1 cellular context compared by ENCODE assay signal in the genomic region with DNA sequence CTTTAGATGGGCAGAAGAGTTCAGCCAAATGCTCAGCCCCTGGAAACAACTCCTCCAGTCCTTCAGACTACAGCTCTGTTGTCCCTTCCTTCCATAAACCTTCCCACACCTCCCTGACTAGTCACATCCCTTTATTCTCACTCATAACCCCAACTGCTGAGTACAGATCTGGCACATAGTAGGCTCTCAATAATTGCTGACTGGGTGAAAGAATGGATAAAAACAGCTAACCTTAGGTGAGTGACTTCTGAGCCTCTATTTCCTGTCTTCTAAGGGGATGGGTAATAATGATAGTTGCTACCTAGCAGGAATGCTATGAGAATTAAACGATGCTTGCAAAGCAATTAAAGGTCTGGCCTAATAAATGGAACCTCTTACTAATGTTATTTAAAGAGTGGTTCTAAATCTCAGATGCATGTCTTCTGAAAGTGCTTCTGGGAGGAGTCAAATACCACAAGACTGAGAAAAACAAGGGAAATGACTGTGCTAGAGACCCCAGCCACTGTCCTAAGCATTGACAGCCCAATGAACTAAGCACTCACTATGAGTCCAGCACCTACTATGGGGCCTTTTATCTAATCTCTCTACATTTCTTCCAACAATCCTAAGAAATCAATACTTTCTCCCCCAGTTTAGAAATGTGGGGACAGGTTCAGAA.
TF ChIP-seq lines count a peak whose summit lies in the region.

No MANE protein-coding gene starts in this region.

TF ChIP-seq in GM12878, 131 proteins besides CTCF, POLR2A, EP300 and RAD21:
- TF ChIP-seq RUNX3 (IDR thresholded peaks at IDR 0.05; ENCODE audit: low read length) (peak; percentile 74), TCF7 (IDR thresholded peaks at IDR 0.05; ENCODE audit: borderline replicate concordance) (no peak), JUNB (IDR thresholded peaks at IDR 0.05) (peak; percentile 30)
- TF ChIP-seq, protein P1, sequence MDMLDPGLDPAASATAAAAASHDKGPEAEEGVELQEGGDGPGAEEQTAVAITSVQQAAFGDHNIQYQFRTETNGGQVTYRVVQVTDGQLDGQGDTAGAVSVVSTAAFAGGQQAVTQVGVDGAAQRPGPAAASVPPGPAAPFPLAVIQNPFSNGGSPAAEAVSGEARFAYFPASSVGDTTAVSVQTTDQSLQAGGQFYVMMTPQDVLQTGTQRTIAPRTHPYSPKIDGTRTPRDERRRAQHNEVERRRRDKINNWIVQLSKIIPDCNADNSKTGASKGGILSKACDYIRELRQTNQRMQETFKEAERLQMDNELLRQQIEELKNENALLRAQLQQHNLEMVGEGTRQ (IDR thresholded peaks at IDR 0.05; ENCODE audit: borderline replicate concordance, low read depth, low read length), result no peak
TF ChIP-seq in GM12878: peak in this region for 2.
